Comparison of ENCODE assay signal across 18 cellular contexts in the genomic region with DNA sequence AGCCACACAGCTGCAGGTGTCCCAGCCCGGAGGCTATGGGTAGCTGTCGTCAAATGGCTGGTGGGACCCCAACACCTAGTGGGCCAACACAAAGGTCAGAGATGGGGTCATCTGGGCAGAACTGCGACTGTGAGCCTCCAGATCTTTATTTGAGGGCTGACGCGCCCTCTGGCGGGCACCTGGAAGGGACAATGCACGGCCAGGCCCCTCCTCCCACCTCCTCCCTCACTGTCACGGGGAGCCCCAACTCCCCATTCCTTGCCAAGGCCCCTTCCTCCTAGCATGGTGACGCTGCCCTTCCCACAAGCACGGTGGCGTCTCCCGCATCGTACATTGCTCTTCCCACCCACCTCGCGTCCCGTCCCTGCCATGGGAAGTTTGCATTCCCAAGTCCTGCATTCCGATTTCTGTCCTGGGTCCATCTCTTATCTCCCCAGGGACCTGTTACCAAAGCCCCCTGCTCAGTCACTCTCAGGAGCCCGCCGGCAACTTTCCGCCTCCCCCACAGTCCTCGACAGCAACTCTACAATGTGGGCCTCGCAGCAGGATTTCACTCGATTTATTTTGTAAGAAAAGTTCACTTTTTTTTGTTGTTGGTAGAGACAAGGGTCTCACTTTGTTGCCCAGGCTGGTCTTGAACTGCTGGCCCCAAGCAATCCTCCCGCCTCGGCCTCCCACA. TPM values are rescaled to one million over a fixed set of nuclear protein-coding genes. Genes with fewer than 3 reads are reported as not detected.
A peak's percentile ranks its signal among the peaks of the same experiment; 100 is the strongest.
DNase-seq lines count a peak whose midpoint lies in the region; ATAC-seq, FAIRE-seq and TF ChIP-seq lines count a peak whose summit lies in the region.
"Had no signal": no experiment of that assay in that cellular context is flagged by ENCODE, and none has a peak within 500 bp of the region (broad histone marks: within the 10 kb centered on the region; RNA-seq: fewer than 3 reads in every experiment).

No MANE protein-coding gene starts in this region.

- H3F3A ChIP-seq in DOHH2 (ENCODE audit: control insufficient read depth, insufficient read depth): no peaks in the 10 kb centered on the region

- WGBS in H1 (ENCODE audit: extremely low coverage in 1 of 2, insufficient coverage in 1 of 2, insufficient read length in 1 of 2, insufficient replicate concordance in 2 of 2, low coverage in 1 of 2, low lambda C conversion rate in 2 of 2, missing lambda C conversion rate in 1 of 2), 2 experiments: 66% methylated on average over 25 of the region's 25 CpGs; no CpG with 5 or more reads in 1 of the 2 experiments

- peak overlapping the region; percentile 80; the same call in 1 of the 2 replicates for H2AFZ ChIP-seq in H1 (ENCODE audit: low read length)

- no peak overlapping the region for H2BK120ac ChIP-seq in H1 (replicated peaks; ENCODE audit: low read depth, low read length)

- no peak overlapping the region for H3K23ac ChIP-seq in H1 (ENCODE audit: insufficient read length)

- H2BK5ac ChIP-seq in H1 (ENCODE audit: low read depth, low read length): no peak overlapping the region

- DNase-seq in NAMALWA (ENCODE audit: low spot score) (peak; percentile 30), H1 (ENCODE audit: low read depth in 1 of 2, low spot score in 2 of 2) (peak; percentile 39 to 82), caudate nucleus (lab: John Stamatoyannopoulos, UW) (no peak), sciatic nerve (ENCODE audit: low spot score) (no peak), Calu3 (no peak), GDM1 (lab: John Stamatoyannopoulos, UW) (no peak)
- DNase-seq: COR-L47; left ventricle myocardium superior; NCI-H1092 treated with DMSO at 0.1 percent for 48 hours; NCI-H524 treated with DMSO at 0.1 percent for 48 hours; stimulated activated naive B cell treated with anti-CD40 and anti-IgM and Interleukin-4, amounts not matched to agents 10 μg/mL and 1 μg/mL and 100 μg/mL, for 72 hours had no signal

- no peaks in the 10 kb centered on the region for H3K9me3 ChIP-seq in DOHH2 (ENCODE audit: control insufficient read depth, insufficient read depth, low read length)
- H3K9me3 ChIP-seq in H1 (ENCODE audit: insufficient read depth in 2 of 2, low read depth in 1 of 2, low read length in 1 of 2): peaks cover 5% of the 10 kb centered on the region in 2 experiments

- H3K9me3 Mint-ChIP-seq in Calu3 (ENCODE audit: low read depth, unreplicated experiment): peaks cover 6% of the 10 kb centered on the region

- no peak overlapping the region for H4K5ac ChIP-seq in H1 (ENCODE audit: insufficient read length, low read depth, low read length)

- intact Hi-C loops in sciatic nerve (cut with DNase I): no loop called here
- intact Hi-C loops in Calu3 (cut with micrococcal nuclease; ENCODE audit: unreplicated experiment): no loop called here

- H2BK20ac ChIP-seq in H1 (ENCODE audit: low read length): 0 out of 2 replicates have a peak overlapping the region, but pooled peaks have one; percentile 41

- no peak for TF ChIP-seq POLR2A in H1 (IDR thresholded peaks at IDR 0.05; ENCODE audit: control extremely low read depth in 1 of 2, low read depth in 2 of 2, low read length in 2 of 2)

- H3K14ac ChIP-seq in H1 (ENCODE audit: insufficient read length): no peak overlapping the region

- no peak overlapping the region for H3K4me2 ChIP-seq in DOHH2 (ENCODE audit: low read length)
- peak overlapping the region in 1 of 2 experiments; percentile 32; a peak in 1 of 4 replicates for H3K4me2 ChIP-seq in H1 (ENCODE audit: insufficient read depth in 1 of 2, low read depth in 2 of 2, low read length in 2 of 2)

- no peak for FAIRE-seq in H1 (lab: Jason Lieb, UNC)
- FAIRE-seq: frontal cortex, GM18507 had no signal

- no peak overlapping the region for H2AK5ac ChIP-seq in H1 (ENCODE audit: low read depth, low read length)

- no peaks in the 10 kb centered on the region for H3K79me1 ChIP-seq in H1 (ENCODE audit: low read depth, low read length)

- no peak overlapping the region for H3K18ac ChIP-seq in H1 (ENCODE audit: extremely low read depth, low read length)

- H3K4me1 ChIP-seq in DOHH2 (ENCODE audit: control insufficient read depth, low read length): no peaks in the 10 kb centered on the region
- no peaks in the 10 kb centered on the region; a peak in 1 of 7 replicates for H3K4me1 ChIP-seq in H1 (replicated peaks in 1 of 4; ENCODE audit: control insufficient read depth in 3 of 4, insufficient read depth in 4 of 4, low read length in 3 of 4)

- H3K4me3 ChIP-seq in DOHH2 (ENCODE audit: low read length) (no peak overlapping the region), H1 (ENCODE audit: extremely low read depth in 1 of 4, insufficient read depth in 2 of 4, low read depth in 3 of 4, low read length in 4 of 4) (no peak overlapping the region)

- no peaks in the 10 kb centered on the region for H3K9me2 ChIP-seq in DOHH2 (replicated peaks; ENCODE audit: control insufficient read depth, low read length)

- TF ChIP-seq CTCF in 22Rv1 (IDR thresholded peaks at IDR 0.05) (peak; percentile 40), DOHH2 (IDR thresholded peaks at IDR 0.05; ENCODE audit: low read depth, low read length, poor library complexity, severe bottlenecking) (peak; percentile 79), H1 (IDR thresholded peaks at IDR 0.05; ENCODE audit: control extremely low read depth in 1 of 3, insufficient read depth in 1 of 3, low read depth in 1 of 3, low read length in 3 of 3) (peak; percentile 69 to 85 (median 84)), Calu3 (IDR thresholded peaks at IDR 0.05; ENCODE audit: unreplicated experiment) (no peak)

- no TSS peak for BruUV-seq in Calu3 (replicated peaks; lab: Mats Ljungman, UMichigan)

- H2BK12ac ChIP-seq in H1 (ENCODE audit: low read depth, low read length): peak overlapping the region; percentile 60; the same call in 1 of the 2 replicates

- CTCF ChIA-PET in H1 (lab: Charles Lee; ENCODE audit: partially characterized antibody): interaction anchor here (0.5 to 3.7 kb wide), 24 partner anchors 8 to 1609 kb away, joined by 3 to 22 read pairs (median 4); no protein-coding TSS in a partner anchor
- CTCF ChIA-PET in Calu3 (lab: Charles Lee): no interaction called here

- H3K4me1 Mint-ChIP-seq in Calu3 (ENCODE audit: low read depth, unreplicated experiment): no peaks in the 10 kb centered on the region
- H3K4me1 Mint-ChIP-seq: activated CD4-positive, alpha-beta T cell treated with anti-CD3 and anti-CD28 coated beads, Interleukin-2, amount 10 ng/mL, durations not matched to agents 24 days and 14 days had no signal

- H3K27me3 ChIP-seq in DOHH2 (ENCODE audit: control insufficient read depth, low read length): no peaks in the 10 kb centered on the region
- no peaks in the 10 kb centered on the region for H3K27me3 ChIP-seq in H1 (replicated peaks in 1 of 4; ENCODE audit: control insufficient read depth in 3 of 4, extremely low read depth in 1 of 4, insufficient read depth in 3 of 4, low read length in 3 of 4)

- no peak overlapping the region for H3K56ac ChIP-seq in H1 (replicated peaks; ENCODE audit: insufficient read length, low read depth, low read length)

- H4K20me1 ChIP-seq in DOHH2 (ENCODE audit: control insufficient read depth, insufficient read depth, low read depth, low read length): no peaks in the 10 kb centered on the region
- no peaks in the 10 kb centered on the region for H4K20me1 ChIP-seq in H1 (replicated peaks in 1 of 2; ENCODE audit: control insufficient read depth in 1 of 2, insufficient read depth in 2 of 2, low read length in 2 of 2)

- H2BK15ac ChIP-seq in H1 (ENCODE audit: low read length): no peak overlapping the region

- peaks cover 38% of the 10 kb centered on the region for H3K27me3 Mint-ChIP-seq in Calu3 (ENCODE audit: unreplicated experiment)
- H3K27me3 Mint-ChIP-seq: activated CD4-positive, alpha-beta T cell treated with anti-CD3 and anti-CD28 coated beads, Interleukin-2, amount 10 ng/mL, durations not matched to agents 24 days and 14 days had no signal

- H3K4me3 Mint-ChIP-seq in Calu3 (ENCODE audit: low read depth, unreplicated experiment): no peak overlapping the region
- H3K4me3 Mint-ChIP-seq: activated CD4-positive, alpha-beta T cell treated with anti-CD3 and anti-CD28 coated beads, Interleukin-2, amount 10 ng/mL, durations not matched to agents 24 days and 14 days; dendritic cell treated with granulocyte-macrophage colony-stimulating factor and Interleukin-4, amounts not matched to agents 40 ng/mL and 50 ng/mL, for 4 days; stimulated activated naive B cell treated with anti-CD40 and anti-IgM and Interleukin-4, amounts not matched to agents 10 μg/mL and 1 μg/mL and 100 μg/mL, for 72 hours had no signal

- no peak overlapping the region for H4K91ac ChIP-seq in H1 (replicated peaks; ENCODE audit: insufficient read length, low read length)

- H3K4ac ChIP-seq in H1 (replicated peaks; ENCODE audit: insufficient read length, low read depth, low read length): no peak overlapping the region

- H3K36me3 Mint-ChIP-seq in Calu3 (ENCODE audit: insufficient read depth, unreplicated experiment): peaks cover 7% of the 10 kb centered on the region

- POLR2A ChIA-PET in H1 (lab: Charles Lee; ENCODE audit: partially characterized antibody): interaction anchor here (1.3 kb wide), 1 partner anchor 14 kb away, joined by 4 read pairs; no protein-coding TSS in a partner anchor

- H3K27ac ChIP-seq in 22Rv1 (no peak overlapping the region), DOHH2 (ENCODE audit: low read depth, low read length) (no peak overlapping the region), H1 (ENCODE audit: low read depth, low read length) (no peak overlapping the region), caudate nucleus (ENCODE audit: low read depth, low read length) (no peak overlapping the region)

- ATAC-seq in sciatic nerve: no peak
- ATAC-seq: left ventricle myocardium superior had no signal

- H3K79me2 ChIP-seq in DOHH2 (ENCODE audit: control insufficient read depth, low read length) (no peaks in the 10 kb centered on the region), H1 (ENCODE audit: control insufficient read depth in 1 of 2, insufficient read depth in 2 of 2, low read length in 2 of 2) (no peaks in the 10 kb centered on the region)

- TF ChIP-seq RAD21 in H1 (IDR thresholded peaks at IDR 0.05 in 1 of 2, conservative IDR thresholded peaks at IDR 0.05 in 1 of 2; ENCODE audit: low read depth in 2 of 2, low read length in 2 of 2): peak; percentile 58 to 59

- no peak for TF ChIP-seq EP300 in H1 (IDR thresholded peaks at IDR 0.05; ENCODE audit: borderline replicate concordance in 1 of 2, low read depth in 2 of 2, low read length in 2 of 2)

- H3K36me3 ChIP-seq in DOHH2 (ENCODE audit: control insufficient read depth, low read length) (no peaks in the 10 kb centered on the region), H1 (ENCODE audit: control insufficient read depth in 2 of 4, insufficient read depth in 4 of 4, low read length in 3 of 4) (no peaks in the 10 kb centered on the region)

- H3K23me2 ChIP-seq in H1 (ENCODE audit: low read depth, low read length): peaks cover 3% of the 10 kb centered on the region; the same call in 1 of the 2 replicates

- no peak overlapping the region for H3K27ac Mint-ChIP-seq in Calu3 (ENCODE audit: unreplicated experiment)
- H3K27ac Mint-ChIP-seq: activated CD4-positive, alpha-beta T cell treated with anti-CD3 and anti-CD28 coated beads, Interleukin-2, amount 10 ng/mL, durations not matched to agents 24 days and 14 days; activated naive CD4-positive, alpha-beta T cell treated with anti-CD3 and anti-CD28 coated beads, Interleukin-2, amount 50 U/mL, for 72 hours; dendritic cell treated with granulocyte-macrophage colony-stimulating factor and Interleukin-4, amounts not matched to agents 40 ng/mL and 50 ng/mL, for 4 days; stimulated activated naive B cell treated with anti-CD40 and anti-IgM and Interleukin-4, amounts not matched to agents 10 μg/mL and 1 μg/mL and 100 μg/mL, for 72 hours had no signal

- peak overlapping the region; percentile 83; the same call in 1 of the 2 replicates for H4K8ac ChIP-seq in H1 (ENCODE audit: extremely low read depth, insufficient read depth, low read length)

- no peak overlapping the region for H3K9ac ChIP-seq in H1 (replicated peaks in 1 of 4; ENCODE audit: extremely low read depth in 1 of 4, low read depth in 3 of 4, low read length in 3 of 4)

RNA-seq across cellular contexts. Expression of a gene that starts 1.0 kb away (rescaled TPM):
- not detected in 2 replicates for total RNA-seq in H1 (2021; fragmentation: NEBNext Ultra II Directional; extraction: Animal tissue kit (Norgen Biotek cat#: 25700))
- polyA plus RNA-seq in H1 (2011; rRNA removed): 0.03 and 0.06 TPM in 2 replicates
- 0.10 TPM for polyA plus RNA-seq in H1 (2011; cell fraction: cytosol; rRNA removed)
- 0.07 TPM for polyA plus RNA-seq in H1 (2011; cell fraction: nucleus; rRNA removed)
- not detected in 4 replicates for polyA plus RNA-seq in H1 (2012, experiment 1 of 2)
- not detected for polyA plus RNA-seq in H1 (2012, experiment 2 of 2)
- polyA plus RNA-seq in H1 (2013, experiment 1 of 2): not detected
- polyA plus RNA-seq in H1 (2013, experiment 2 of 2): not detected
- polyA minus RNA-seq in H1 (2011; rRNA and poly(A)+ RNA removed): not detected in 2 replicates
- not detected for polyA minus RNA-seq in H1 (2011; cell fraction: cytosol; rRNA and poly(A)+ RNA removed)
- polyA minus RNA-seq in H1 (2011; cell fraction: nucleus; rRNA and poly(A)+ RNA removed): not detected
- not detected for total RNA-seq in sciatic nerve
- total RNA-seq in Calu3 (2022): not detected in 2 replicates
- total RNA-seq: activated CD4-positive, alpha-beta T cell treated with anti-CD3 and anti-CD28 coated beads, Interleukin-2, amount 10 ng/mL, durations not matched to agents 24 days and 14 days; activated naive CD4-positive, alpha-beta T cell treated with anti-CD3 and anti-CD28 coated beads, Interleukin-2, amount 50 U/mL, for 72 hours; frontal cortex; left ventricle myocardium superior had no signal

RNA-seq across cellular contexts. Expression of a gene that starts 21.2 kb away (rescaled TPM):
- 10.2 and 12.7 TPM in 2 replicates for total RNA-seq in H1 (2021; fragmentation: NEBNext Ultra II Directional; extraction: Animal tissue kit (Norgen Biotek cat#: 25700))
- polyA plus RNA-seq in H1 (2011; rRNA removed): 2.4 and 3.3 TPM in 2 replicates
- 5.6 TPM for polyA plus RNA-seq in H1 (2011; cell fraction: cytosol; rRNA removed)
- 9.6 TPM for polyA plus RNA-seq in H1 (2011; cell fraction: nucleus; rRNA removed)
- polyA plus RNA-seq in H1 (2012, experiment 1 of 2): 8.1 to 11.0 TPM (median 9.8 TPM) in 4 replicates
- polyA plus RNA-seq in H1 (2012, experiment 2 of 2): 0.64 TPM
- polyA plus RNA-seq in H1 (2013, experiment 1 of 2): 7.0 TPM
- 6.4 TPM for polyA plus RNA-seq in H1 (2013, experiment 2 of 2)
- 8.3 and 11.6 TPM in 2 replicates for polyA minus RNA-seq in H1 (2011; rRNA and poly(A)+ RNA removed)
- polyA minus RNA-seq in H1 (2011; cell fraction: cytosol; rRNA and poly(A)+ RNA removed): 3.3 TPM
- 14.8 TPM for polyA minus RNA-seq in H1 (2011; cell fraction: nucleus; rRNA and poly(A)+ RNA removed)
- total RNA-seq in sciatic nerve (11.0 TPM), Calu3 (2022) (13.3 and 13.9 TPM in 2 replicates)

RNA-seq across cellular contexts. Expression of a gene that starts 48.3 kb away (rescaled TPM):
- 3.5 TPM in 2 replicates for total RNA-seq in H1 (2021; fragmentation: NEBNext Ultra II Directional; extraction: Animal tissue kit (Norgen Biotek cat#: 25700))
- 1.1 and 1.5 TPM in 2 replicates for polyA plus RNA-seq in H1 (2011; rRNA removed)
- polyA plus RNA-seq in H1 (2011; cell fraction: cytosol; rRNA removed): 2.1 TPM
- 1.5 TPM for polyA plus RNA-seq in H1 (2011; cell fraction: nucleus; rRNA removed)
- 1.9 to 2.2 TPM (median 2.2 TPM) in 4 replicates for polyA plus RNA-seq in H1 (2012, experiment 1 of 2)
- polyA plus RNA-seq in H1 (2012, experiment 2 of 2): 0.33 TPM
- 1.9 TPM for polyA plus RNA-seq in H1 (2013, experiment 1 of 2)
- polyA plus RNA-seq in H1 (2013, experiment 2 of 2): 1.9 TPM
- 5.0 and 7.4 TPM in 2 replicates for polyA minus RNA-seq in H1 (2011; rRNA and poly(A)+ RNA removed)
- polyA minus RNA-seq in H1 (2011; cell fraction: cytosol; rRNA and poly(A)+ RNA removed): 4.4 TPM
- 13.4 TPM for polyA minus RNA-seq in H1 (2011; cell fraction: nucleus; rRNA and poly(A)+ RNA removed)
- total RNA-seq in sciatic nerve (7.8 TPM), Calu3 (2022) (11.1 and 11.3 TPM in 2 replicates)

Comparison
In these comparisons a context has a peak if more than half of its experiments do, and no peak if none do; other contexts are left out.
1. DNase-seq: peak in NAMALWA (single experiment) and H1 (2 of 2); none in caudate nucleus (0 of 61), sciatic nerve (single experiment), Calu3 (single experiment) and GDM1 (single experiment).